Comparison of ENCODE assay signal across 20 cellular contexts in the genomic region with DNA sequence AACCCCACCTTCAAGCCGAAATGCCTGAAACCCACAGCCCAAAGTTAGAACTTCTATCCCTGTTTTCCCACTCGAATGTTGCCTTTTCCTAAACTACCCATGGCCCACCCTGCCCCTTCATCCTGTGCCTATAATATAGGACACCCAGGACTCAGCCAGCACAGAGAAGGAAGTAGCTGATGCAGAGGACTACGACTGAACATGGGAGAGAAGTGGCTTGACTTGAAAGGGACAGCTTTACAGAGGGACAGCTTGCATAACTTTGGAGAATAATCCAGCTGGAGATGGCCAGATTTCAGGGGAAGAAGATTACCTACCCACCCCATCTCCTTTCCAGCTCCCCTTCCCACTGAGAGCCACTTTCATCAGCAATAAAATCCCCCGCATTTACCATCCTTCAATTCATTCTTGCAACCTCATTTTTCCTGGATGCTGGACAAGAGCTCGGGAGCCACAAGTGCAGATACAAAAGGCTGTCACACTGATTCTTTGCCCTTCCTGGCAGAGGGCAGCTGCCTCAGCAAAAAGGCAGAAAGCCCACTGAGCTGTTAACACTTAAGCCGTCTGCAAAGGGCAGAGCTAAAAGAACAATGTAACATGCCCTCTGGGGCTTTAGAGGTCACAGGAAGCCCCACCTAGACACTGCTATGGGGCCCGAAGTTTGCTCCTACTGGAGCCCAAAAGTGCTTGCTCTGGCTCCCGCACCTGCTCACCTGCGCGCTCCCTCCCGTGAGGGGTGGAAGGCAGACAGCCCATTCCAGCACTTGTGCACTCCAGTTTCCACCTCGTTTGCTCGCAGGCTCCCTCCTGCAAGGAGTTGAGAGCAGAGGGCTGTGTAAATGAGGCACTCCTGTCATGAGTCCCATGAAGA.
DNase-seq lines count a peak whose midpoint lies in the region; ATAC-seq and TF ChIP-seq lines count a peak whose summit lies in the region.
"Had no signal": no experiment of that assay in that cellular context is flagged by ENCODE, and none has a peak within 500 bp of the region (broad histone marks: within the 10 kb centered on the region; RNA-seq: fewer than 3 reads in every experiment).

No MANE protein-coding gene starts in this region.

- 81% methylated on average over 10 of the region's 13 CpGs for WGBS in mammary epithelial cell (ENCODE audit: low coverage, missing lambda C conversion rate)

- H3K27ac ChIP-seq in GM23338 (ENCODE audit: low read depth) (no peak overlapping the region), neural progenitor cell (no peak overlapping the region), mammary epithelial cell (ENCODE audit: insufficient read depth, low read depth, low read length) (no peak overlapping the region)
- H3K27ac ChIP-seq: brain microvascular endothelial cell, gastroesophageal sphincter, SJSA1, spleen, suprapubic skin had no signal

- DNase-seq in GM23338 (ENCODE audit: low spot score) (peak; percentile 46), NCI-H510A (lab: John Stamatoyannopoulos, UW) (peak; percentile 7), left cardiac atrium (no peak), neural progenitor cell (ENCODE audit: low spot score) (peak; percentile 88), D341Med (ENCODE audit: low spot score) (no peak), left lobe of liver (ENCODE audit: low spot score) (no peak), mammary epithelial cell (no peak), SW 1271 (lab: John Stamatoyannopoulos, UW) (no peak)
- DNase-seq: activated naive CD8-positive, alpha-beta T cell treated with anti-CD3 and anti-CD28 coated beads, Interleukin-2, amount 10 ng/mL, durations not matched to agents 7 days and 5 days; brain microvascular endothelial cell; COR-L47; erythroblast; NCI-H1436; spleen had no signal

- H3K27me3 ChIP-seq in GM23338 (ENCODE audit: insufficient read depth) (no peaks in the 10 kb centered on the region), neural progenitor cell (no peaks in the 10 kb centered on the region), mammary epithelial cell (ENCODE audit: insufficient read depth, low read length) (no peaks in the 10 kb centered on the region)
- H3K27me3 ChIP-seq: brain microvascular endothelial cell, gastroesophageal sphincter, SJSA1, spleen, suprapubic skin had no signal

- H3K9me3 Mint-ChIP-seq in GM23338 = no peaks in the 10 kb centered on the region
- H3K9me3 Mint-ChIP-seq in neural progenitor cell = peaks cover 2% of the 10 kb centered on the region
- H3K9me3 Mint-ChIP-seq: activated naive CD8-positive, alpha-beta T cell treated with anti-CD3 and anti-CD28 coated beads, Interleukin-2, amount 10 ng/mL, durations not matched to agents 7 days and 5 days; activated T-helper 17 cell treated with anti-CD3 and anti-CD28 coated beads, Interleukin-2, amount 50 U/mL, for 72 hours; dendritic cell treated with granulocyte-macrophage colony-stimulating factor and Interleukin-4, amounts not matched to agents 40 ng/mL and 50 ng/mL, for 4 days had no signal

- ATAC-seq in GM23338 = peak; percentile 93
- ATAC-seq in left cardiac atrium = peak; percentile 51 to 53
- ATAC-seq in left lobe of liver = no peak
- ATAC-seq: activated CD4-positive, CD25-positive, alpha-beta regulatory T cell treated with anti-CD3 and anti-CD28 coated beads, Interleukin-2, amount 50 U/mL, for 24 hours; activated T-helper 17 cell treated with anti-CD3 and anti-CD28 coated beads, Interleukin-2, amount 50 U/mL, for 72 hours; gastroesophageal sphincter had no signal

- TF ChIP-seq CTCF in GM23338 (conservative IDR thresholded peaks at IDR 0.05; ENCODE audit: low read depth in 2 of 2) (no peak), neural progenitor cell (IDR thresholded peaks at IDR 0.05) (no peak), mammary epithelial cell (conservative IDR thresholded peaks at IDR 0.05 in 1 of 2, IDR thresholded peaks at IDR 0.05 in 1 of 2; ENCODE audit: extremely low read depth in 1 of 2, insufficient read depth in 1 of 2, low read depth in 1 of 2, low read length in 2 of 2) (no peak)

- no peaks in the 10 kb centered on the region for H3F3A ChIP-seq in GM23338 (replicated peaks; ENCODE audit: low read depth)
- H3F3A ChIP-seq in neural progenitor cell (ENCODE audit: low read depth) = peaks cover 28% of the 10 kb centered on the region

- H3K4me1 Mint-ChIP-seq in GM23338 (peaks cover 22% of the 10 kb centered on the region), neural progenitor cell (peaks cover 22% of the 10 kb centered on the region)

- H4K20me1 ChIP-seq in GM23338 (replicated peaks; ENCODE audit: insufficient read depth) (no peaks in the 10 kb centered on the region), neural progenitor cell (ENCODE audit: low read depth) (peaks cover 26% of the 10 kb centered on the region), mammary epithelial cell (ENCODE audit: insufficient read depth, low read length) (no peaks in the 10 kb centered on the region)

- H3K4me3 Mint-ChIP-seq in GM23338 (no peak overlapping the region), neural progenitor cell (peak overlapping the region; percentile 66)
- H3K4me3 Mint-ChIP-seq: activated naive CD8-positive, alpha-beta T cell treated with anti-CD3 and anti-CD28 coated beads, Interleukin-2, amount 10 ng/mL, durations not matched to agents 7 days and 5 days; activated T-helper 17 cell treated with anti-CD3 and anti-CD28 coated beads, Interleukin-2, amount 50 U/mL, for 72 hours; dendritic cell treated with granulocyte-macrophage colony-stimulating factor and Interleukin-4, amounts not matched to agents 40 ng/mL and 50 ng/mL, for 4 days had no signal

- no peaks in the 10 kb centered on the region for H3K9me2 ChIP-seq in GM23338 (ENCODE audit: insufficient read depth)

- dilution Hi-C loops in mammary epithelial cell (cut with HindIII; ENCODE audit: low sequenced_read_pairs) = no loop called here

- H3K9me3 ChIP-seq in neural progenitor cell (ENCODE audit: low read depth) (no peaks in the 10 kb centered on the region), mammary epithelial cell (replicated peaks; ENCODE audit: insufficient read depth, low read length) (no peaks in the 10 kb centered on the region)
- H3K9me3 ChIP-seq: gastroesophageal sphincter, SJSA1, spleen, suprapubic skin had no signal

- H3K27me3 Mint-ChIP-seq in GM23338 (ENCODE audit: insufficient read depth, low read depth, poor library complexity) = peaks cover 3% of the 10 kb centered on the region
- H3K27me3 Mint-ChIP-seq in neural progenitor cell (ENCODE audit: insufficient read depth, low read depth) = no peaks in the 10 kb centered on the region
- H3K27me3 Mint-ChIP-seq: activated naive CD8-positive, alpha-beta T cell treated with anti-CD3 and anti-CD28 coated beads, Interleukin-2, amount 10 ng/mL, durations not matched to agents 7 days and 5 days; activated T-helper 17 cell treated with anti-CD3 and anti-CD28 coated beads, Interleukin-2, amount 50 U/mL, for 72 hours; dendritic cell treated with granulocyte-macrophage colony-stimulating factor and Interleukin-4, amounts not matched to agents 40 ng/mL and 50 ng/mL, for 4 days had no signal

- H3K27ac Mint-ChIP-seq in GM23338 = peak overlapping the region; percentile 82
- H3K27ac Mint-ChIP-seq in neural progenitor cell = peak overlapping the region; percentile 51
- H3K27ac Mint-ChIP-seq: activated naive CD8-positive, alpha-beta T cell treated with anti-CD3 and anti-CD28 coated beads, Interleukin-2, amount 10 ng/mL, durations not matched to agents 7 days and 5 days; activated T-helper 17 cell treated with anti-CD3 and anti-CD28 coated beads, Interleukin-2, amount 50 U/mL, for 72 hours; dendritic cell treated with granulocyte-macrophage colony-stimulating factor and Interleukin-4, amounts not matched to agents 40 ng/mL and 50 ng/mL, for 4 days had no signal

- H3K36me3 Mint-ChIP-seq in GM23338 (ENCODE audit: low read depth) (no peaks in the 10 kb centered on the region), neural progenitor cell (peaks cover 2% of the 10 kb centered on the region)

- H3K4me2 ChIP-seq in GM23338 (0 out of 2 replicates have a peak overlapping the region, but pooled peaks have one; percentile 20), neural progenitor cell (peak overlapping the region; percentile 68), mammary epithelial cell (ENCODE audit: insufficient read depth, low read depth, low read length) (no peak overlapping the region)

- H2AFZ ChIP-seq in GM23338 = no peak overlapping the region
- H2AFZ ChIP-seq in neural progenitor cell (replicated peaks) = no peak overlapping the region
- no peak overlapping the region for H2AFZ ChIP-seq in mammary epithelial cell (ENCODE audit: low read depth, low read length)

- no peak overlapping the region for H3K4me3 ChIP-seq in GM23338
- H3K4me3 ChIP-seq in neural progenitor cell = peak overlapping the region; percentile 5
- no peak overlapping the region for H3K4me3 ChIP-seq in mammary epithelial cell (replicated peaks in 1 of 3; ENCODE audit: insufficient read depth in 1 of 3, low read depth in 2 of 3, low read length in 3 of 3)
- H3K4me3 ChIP-seq: gastroesophageal sphincter, SJSA1, spleen, suprapubic skin had no signal

- in situ Hi-C loops in mammary epithelial cell (cut with MboI; ENCODE audit: low sequenced_read_pairs in 2 of 2) = no loop called here

- H3K9ac ChIP-seq in neural progenitor cell (no peak overlapping the region), mammary epithelial cell (ENCODE audit: insufficient read depth, low read length) (no peak overlapping the region)

- intact Hi-C loops in left cardiac atrium (cut with DNase I) (no loop called here), mammary epithelial cell (cut with micrococcal nuclease) (no loop called here)

- BruUV-seq in mammary epithelial cell (replicated peaks; lab: Mats Ljungman, UMichigan) = no TSS peak

- H3K36me3 ChIP-seq in GM23338 (ENCODE audit: insufficient read depth) = no peaks in the 10 kb centered on the region
- no peaks in the 10 kb centered on the region for H3K36me3 ChIP-seq in neural progenitor cell
- H3K36me3 ChIP-seq in mammary epithelial cell (ENCODE audit: insufficient read depth, low read length) = no peaks in the 10 kb centered on the region
- H3K36me3 ChIP-seq: brain microvascular endothelial cell, SJSA1, suprapubic skin had no signal

- CTCF ChIA-PET in mammary epithelial cell (lab: Charles Lee; ENCODE audit: low non-redundant PET) = no interaction called here

- H3K4me1 ChIP-seq in GM23338 (ENCODE audit: insufficient read depth) (peaks cover 10% of the 10 kb centered on the region), neural progenitor cell (peaks cover 15% of the 10 kb centered on the region), mammary epithelial cell (ENCODE audit: insufficient read depth, low read length) (no peaks in the 10 kb centered on the region)
- H3K4me1 ChIP-seq: gastroesophageal sphincter, SJSA1, suprapubic skin had no signal

- H3K79me2 ChIP-seq in GM23338 (replicated peaks; ENCODE audit: insufficient read depth) = no peaks in the 10 kb centered on the region
- H3K79me2 ChIP-seq in neural progenitor cell (ENCODE audit: low read depth) = no peaks in the 10 kb centered on the region
- no peaks in the 10 kb centered on the region for H3K79me2 ChIP-seq in mammary epithelial cell (ENCODE audit: insufficient read depth, low read length)

TF ChIP-seq in GM23338, 12 proteins besides CTCF, POLR2A, EP300 and RAD21 (continues in another document):
- TF ChIP-seq NANOG (IDR thresholded peaks at IDR 0.05; ENCODE audit: borderline replicate concordance) (no peak), JUNB (IDR thresholded peaks at IDR 0.05; ENCODE audit: unreplicated experiment) (no peak), EZH2 (IDR thresholded peaks at IDR 0.05; ENCODE audit: low read depth, unreplicated experiment) (no peak)

Comparison
In these comparisons a context has a peak if more than half of its experiments do, and no peak if none do; other contexts are left out.
1. DNase-seq: peak in GM23338 (single experiment), NCI-H510A (single experiment) and neural progenitor cell (single experiment); none in left cardiac atrium (single experiment), D341Med (single experiment), left lobe of liver (single experiment), mammary epithelial cell (single experiment) and SW 1271 (0 of 2).